In the genomic region with DNA sequence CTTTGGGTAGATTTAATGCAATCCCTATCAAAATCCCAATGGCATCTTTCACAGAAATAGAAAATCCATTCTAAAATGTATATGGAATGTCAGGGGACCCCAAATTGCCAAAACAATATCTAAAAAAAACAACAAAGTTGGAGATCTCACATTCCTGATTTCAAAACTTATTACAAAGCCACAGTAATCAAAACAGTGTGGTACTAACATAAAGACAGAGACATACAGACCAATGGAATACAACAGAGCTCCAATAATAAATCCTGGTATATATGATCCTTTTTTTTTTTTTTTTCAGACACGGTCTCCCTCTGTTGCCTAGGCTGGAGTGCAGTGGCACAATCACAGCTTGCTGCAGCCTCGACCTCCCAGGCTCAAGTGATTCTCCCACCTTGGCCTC, we compare ENCODE assay signal across 30 cellular contexts. TPM values are rescaled to one million over a fixed set of nuclear protein-coding genes. Genes with fewer than 3 reads are reported as not detected.
"Had no signal": no experiment of that assay in that cellular context is flagged by ENCODE, and none has a peak within 500 bp of the region (broad histone marks: within the 10 kb centered on the region; RNA-seq: fewer than 3 reads in every experiment).

No MANE protein-coding gene starts in this region.

- H3K27ac ChIP-seq: ascending aorta, cardiac muscle cell, colonic mucosa, Peyer's patch had no signal

- H3K27me3 ChIP-seq: ascending aorta, cardiac muscle cell, colonic mucosa, MG63, Peyer's patch had no signal

- H3K9me3 Mint-ChIP-seq: central memory CD8-positive, alpha-beta T cell had no signal

- H3K36me3 ChIP-seq: cardiac muscle cell, colonic mucosa had no signal

- H3K4me3 ChIP-seq: ascending aorta, cardiac muscle cell, colonic mucosa, MG63, Peyer's patch had no signal

- H3K27me3 Mint-ChIP-seq: activated CD4-positive, alpha-beta memory T cell treated with anti-CD3 and anti-CD28 coated beads for 36 hours; activated naive CD8-positive, alpha-beta T cell treated with anti-CD3 and anti-CD28 coated beads for 36 hours; central memory CD8-positive, alpha-beta T cell had no signal

- ATAC-seq: activated T-cell treated with anti-CD3 and anti-CD28 coated beads, Interleukin-2, amount 50 U/mL, for 72 hours; PC-3 had no signal

- DNase-seq: activated CD4-positive, alpha-beta memory T cell treated with anti-CD3 and anti-CD28 coated beads for 36 hours; activated CD4-positive, alpha-beta T cell treated with anti-CD3 and anti-CD28 coated beads, Interleukin-2, amount 50 U/mL, for 1 hour; activated gamma-delta T cell; activated naive CD4-positive, alpha-beta T cell treated with Interleukin-2 at 50 U/mL for 16 hours; activated naive CD8-positive, alpha-beta T cell treated with anti-CD3 and anti-CD28 coated beads for 36 hours; activated T-cell treated with anti-CD3 and anti-CD28 coated beads, Interleukin-2, amount 50 U/mL, for 1 hour; activated T-cell treated with anti-CD3 and anti-CD28 coated beads, Interleukin-2, amount 50 U/mL, for 72 hours; amygdala; colonic mucosa; Kasumi-1; KG1; MG63; NCI-H1048; NCI-H1105 treated with DMSO at 0.1 percent for 48 hours; NCI-H1436; NCI-H1694; NCI-H1930; NCI-H345; NCI-H526; NCI-H748 treated with DMSO at 0.1 percent for 48 hours; NK-92 treated with Interleukin-12 subunit alpha and Interleukin-12 subunit beta, amount 100 ng/mL, for 24 hours; PC-3; Peyer's patch; RPMI8226; SHP77 treated with DMSO at 0.1 percent for 48 hours had no signal

- H3K27ac Mint-ChIP-seq: T-helper 2 cell treated with Interferon-gamma antibody and Interleukin-4, amounts not matched to agents 5 μg/mL and 100 μg/mL, for 36 hours had no signal

- H3K4me1 ChIP-seq: colonic mucosa had no signal

- H3K4me3 Mint-ChIP-seq: activated CD4-positive, alpha-beta memory T cell treated with anti-CD3 and anti-CD28 coated beads for 36 hours; activated naive CD8-positive, alpha-beta T cell treated with anti-CD3 and anti-CD28 coated beads for 36 hours; central memory CD8-positive, alpha-beta T cell; T-helper 2 cell treated with Interferon-gamma antibody and Interleukin-4, amounts not matched to agents 5 μg/mL and 100 μg/mL, for 36 hours had no signal

- H3K9me3 ChIP-seq: colonic mucosa, Peyer's patch had no signal

RNA-seq across cellular contexts. Expression of a gene that starts 23.9 kb away (rescaled TPM):
- total RNA-seq: PC-3, SK-MEL-5 had no signal
